ENCODE assay signal across 1 cellular context in genomic region chr2:12498703-12499102, GRCh38.
TF ChIP-seq lines count a peak whose summit lies in the region.

No MANE protein-coding gene starts in this region.

TF ChIP-seq in SK-N-SH, 30 proteins besides CTCF, POLR2A, EP300 and RAD21 (continued from another document):
- TF ChIP-seq RXRA (IDR thresholded peaks at IDR 0.05; ENCODE audit: borderline replicate concordance, low read depth) = no peak
- TF ChIP-seq USF1 (IDR thresholded peaks at IDR 0.05; ENCODE audit: borderline replicate concordance, low read depth) = no peak
- TF ChIP-seq PBX3 (IDR thresholded peaks at IDR 0.05) = no peak
- TF ChIP-seq MEF2A (IDR thresholded peaks at IDR 0.05; ENCODE audit: borderline replicate concordance, low read depth) = no peak
- no peak for TF ChIP-seq FOXJ3 (CRISPR knock-in tag; IDR thresholded peaks at IDR 0.05)
- TF ChIP-seq NRF1 (IDR thresholded peaks at IDR 0.05; ENCODE audit: low read depth, low read length) = no peak
- TF ChIP-seq SMC3 (IDR thresholded peaks at IDR 0.05; ENCODE audit: low read depth, low read length) = peak; percentile 2; the same call in 1 of the 2 replicates
- no peak for TF ChIP-seq MAX (IDR thresholded peaks at IDR 0.05; ENCODE audit: low read depth)
- TF ChIP-seq GABPA (IDR thresholded peaks at IDR 0.05; ENCODE audit: low read depth) = no peak
- TF ChIP-seq REST (IDR thresholded peaks at IDR 0.05; ENCODE audit: low read depth, low read length) = no peak
- no peak for TF ChIP-seq TAF1 (IDR thresholded peaks at IDR 0.05; ENCODE audit: borderline replicate concordance, low read depth, low read length)
- TF ChIP-seq NFIC (IDR thresholded peaks at IDR 0.05; ENCODE audit: borderline replicate concordance) = no peak
- no peak for TF ChIP-seq YY1 (IDR thresholded peaks at IDR 0.05; ENCODE audit: low read depth)
